Comparison of ENCODE assay signal across 8 cellular contexts in genomic region chr5:146203011-146203871, GRCh38. TPM values are rescaled to one million over a fixed set of nuclear protein-coding genes. Genes with fewer than 3 reads are reported as not detected.
DNase-seq lines count a peak whose midpoint lies in the region; ATAC-seq and TF ChIP-seq lines count a peak whose summit lies in the region.

TSS of gene RBM27 (plus strand) at chr5:146203605. CDS start at chr5:146203766, 161 bp downstream.

- WGBS in liver = under 1% methylated on average over 48 of the region's 48 CpGs

- peak within 1 kb of the TSS; percentile 41 for H3K27ac ChIP-seq in duodenal mucosa (ENCODE audit: low read depth, low read length)
- H3K27ac ChIP-seq in liver (ENCODE audit: low read depth in 1 of 2, low read length in 2 of 2) = peak within 1 kb of the TSS; percentile 70 to 78

- TF ChIP-seq CTCF in CD14-positive monocyte (IDR thresholded peaks at IDR 0.05) = no peak
- TF ChIP-seq CTCF in liver (IDR thresholded peaks at IDR 0.05; ENCODE audit: low read depth, low read length, missing input control) = no peak

- intact Hi-C loops in CD14-positive monocyte (cut with micrococcal nuclease) = loop anchor here (2.0 to 10.0 kb wide), 2 partner anchors 20 to 242 kb away; partner anchors contain the start of genes LARS1 (in 2 of the 2) and TCERG1 (in 1 of the 2)

- no peaks in the 10 kb centered on the region for H3K27me3 Mint-ChIP-seq in CD14-positive monocyte (ENCODE audit: low read depth in 3 of 3)

- H3K36me3 ChIP-seq in duodenal mucosa (ENCODE audit: control insufficient read depth in 1 of 2, insufficient read depth in 2 of 2, low read length in 2 of 2) (no peaks in the 10 kb centered on the region), liver (ENCODE audit: control insufficient read depth in 4 of 4, insufficient read depth in 3 of 4, low read depth in 1 of 4, low read length in 3 of 4) (no peaks in the 10 kb centered on the region)

- H3K9me3 Mint-ChIP-seq in CD14-positive monocyte = no peaks in the 10 kb centered on the region

- H3K4me1 ChIP-seq in duodenal mucosa (ENCODE audit: control insufficient read depth in 1 of 2, insufficient read depth in 2 of 2, low read length in 2 of 2) = peaks cover 13 to 19% of the 10 kb centered on the region in 2 donors
- peaks cover 4 to 21% (median 14%) of the 10 kb centered on the region in 4 donors for H3K4me1 ChIP-seq in liver (ENCODE audit: control insufficient read depth in 4 of 4, insufficient read depth in 4 of 4, low read length in 3 of 4)

- ATAC-seq in GM19395 (IDR thresholded peaks at IDR 0.05; ENCODE audit: unreplicated experiment) (peak; percentile 100), HG03558 (IDR thresholded peaks at IDR 0.05; ENCODE audit: extremely low read depth, unreplicated experiment) (peak; percentile 100)

- no peaks in the 10 kb centered on the region for H3K36me3 Mint-ChIP-seq in CD14-positive monocyte

- DNase-seq in CD14-positive monocyte (ENCODE audit: low spot score) = peak; percentile 97
- peak; percentile 98 for DNase-seq in NCI-H748 treated with DMSO at 0.1 percent for 48 hours (lab: John Stamatoyannopoulos, UW)
- DNase-seq in activated CD4-positive, alpha-beta T cell treated with anti-CD3 and anti-CD28 coated beads, Interleukin-2, amount 50 U/mL, for 24 hours (ENCODE audit: low read depth in 1 of 2, low spot score in 1 of 2) = peak; percentile 96
- DNase-seq in stimulated activated CD4-positive, alpha-beta T cell treated with anti-CD3 and anti-CD28 coated beads, Interleukin-4, amount 100 ng/mL, for 24 hours = peak; percentile 98

- peak within 1 kb of the TSS; percentile 80 to 84 for H3K9ac ChIP-seq in duodenal mucosa (ENCODE audit: low read depth in 1 of 2, low read length in 2 of 2)
- H3K9ac ChIP-seq in liver (ENCODE audit: low read depth in 1 of 2, low read length in 2 of 2) = peak within 1 kb of the TSS; percentile 75 to 86

- H3K4me3 ChIP-seq in duodenal mucosa (ENCODE audit: low read depth in 1 of 2, low read length in 2 of 2) = peak within 1 kb of the TSS; percentile 77 to 93
- H3K4me3 ChIP-seq in liver (ENCODE audit: low read depth in 1 of 3, low read length in 3 of 3) = peak within 1 kb of the TSS; percentile 94 to 96 (median 95)

- H3K27ac Mint-ChIP-seq in CD14-positive monocyte = no peak within 1 kb of the TSS

- H3K4me3 Mint-ChIP-seq in CD14-positive monocyte = no peak within 1 kb of the TSS

- TF ChIP-seq RAD21 in liver (IDR thresholded peaks at IDR 0.05) = peak in 1 of 2 donors; percentile 23

- H3K27me3 ChIP-seq in duodenal mucosa (ENCODE audit: control insufficient read depth in 1 of 2, insufficient read depth in 2 of 2, low read length in 2 of 2) = no peaks in the 10 kb centered on the region
- H3K27me3 ChIP-seq in liver (ENCODE audit: control insufficient read depth in 4 of 4, insufficient read depth in 4 of 4, low read length in 3 of 4) = no peaks in the 10 kb centered on the region

- peaks cover 12% of the 10 kb centered on the region for H3K4me1 Mint-ChIP-seq in CD14-positive monocyte

- H3K9me3 ChIP-seq in duodenal mucosa (ENCODE audit: control insufficient read depth in 1 of 2, low read length in 2 of 2) (no peaks in the 10 kb centered on the region), liver (ENCODE audit: control insufficient read depth in 4 of 4, low read length in 3 of 4) (no peaks in the 10 kb centered on the region)

TF ChIP-seq in liver, 16 proteins besides CTCF, POLR2A, EP300 and RAD21:
- TF ChIP-seq RXRA (IDR thresholded peaks at IDR 0.05) (peak; percentile 71 to 81), YY1 (IDR thresholded peaks at IDR 0.05) (peak; percentile 91), JUND (IDR thresholded peaks at IDR 0.05) (peak; percentile 43 to 64), HNF4A (conservative IDR thresholded peaks at IDR 0.05) (peak; percentile 46 to 63), TAF1 (conservative IDR thresholded peaks at IDR 0.05) (peak; percentile 84), SP1 (IDR thresholded peaks at IDR 0.05) (peak; percentile 100), ATF3 (IDR thresholded peaks at IDR 0.05) (no peak), NR2F2 (IDR thresholded peaks at IDR 0.05) (peak; percentile 48), MAX (IDR thresholded peaks at IDR 0.05) (peak; percentile 96), REST (IDR thresholded peaks at IDR 0.05) (peak; percentile 73), EGR1 (IDR thresholded peaks at IDR 0.05; ENCODE audit: low read depth in 2 of 2) (peak; percentile 15 to 30), ZBTB33 (IDR thresholded peaks at IDR 0.05) (peak; percentile 63), GABPA (IDR thresholded peaks at IDR 0.05 in 1 of 2, conservative IDR thresholded peaks at IDR 0.05 in 1 of 2) (peak; percentile 10 to 80), FOXA1 (IDR thresholded peaks at IDR 0.05) (no peak), HNF4G (IDR thresholded peaks at IDR 0.05) (no peak)
TF ChIP-seq in liver: peak in this region for 12.

RNA-seq across cellular contexts. Expression of gene RBM27, which starts in this region (rescaled TPM):
- polyA plus RNA-seq in CD14-positive monocyte (1 to 10 TPM; 2.5 to 3.9 TPM), liver (1 to 10 TPM; 2.7 to 4.0 TPM)
- 10 to 100 TPM; 15.5 to 16.7 TPM for total RNA-seq in liver

Comparison
In these comparisons a context has a peak if more than half of its experiments do, and no peak if none do; other contexts are left out.
1. Peak in every context shown above with its lines: DNase-seq, ATAC-seq, H3K4me3 ChIP-seq and H3K27ac ChIP-seq.